Comparison of ENCODE assay signal across 25 cellular contexts in genomic region chr2:50431958-50432650, GRCh38.
"Had no signal": no experiment of that assay in that cellular context is flagged by ENCODE, and none has a peak within 500 bp of the region (broad histone marks: within the 10 kb centered on the region; RNA-seq: fewer than 3 reads in every experiment).

No MANE protein-coding gene starts in this region.

- H3K27me3 ChIP-seq: ascending aorta, SJSA1 had no signal

- ATAC-seq: activated CD8-positive, alpha-beta memory T cell treated with anti-CD3 and anti-CD28 coated beads, Interleukin-2, amount 10 ng/mL, durations not matched to agents 7 days and 5 days; activated naive CD4-positive, alpha-beta T cell treated with anti-CD3 and anti-CD28 coated beads, Interleukin-2, amount 50 U/mL, for 72 hours; activated naive CD8-positive, alpha-beta T cell treated with anti-CD3 and anti-CD28 coated beads, Interleukin-2, amount 50 U/mL, for 24 hours; PC-3 had no signal

- H3K9me3 Mint-ChIP-seq: activated naive CD8-positive, alpha-beta T cell treated with anti-CD3 and anti-CD28 coated beads, Interleukin-2, amount 50 U/mL, for 24 hours; brain had no signal

- H3K4me3 ChIP-seq: ascending aorta, SJSA1 had no signal

- H3K4me3 Mint-ChIP-seq: activated CD8-positive, alpha-beta memory T cell treated with anti-CD3 and anti-CD28 coated beads, Interleukin-2, amount 10 ng/mL, durations not matched to agents 7 days and 5 days; activated naive CD8-positive, alpha-beta T cell treated with anti-CD3 and anti-CD28 coated beads, Interleukin-2, amount 50 U/mL, for 24 hours; activated T-cell treated with anti-CD3 and anti-CD28 coated beads, Interleukin-2, amount 50 U/mL, for 24 hours; brain; central memory CD8-positive, alpha-beta T cell; T-helper 1 cell treated with Interleukin-12 subunit alpha and Interleukin-12 subunit beta and Interleukin-4 antibody, amounts not matched to agents 30 μg/mL and 1 μg/mL, for 36 hours had no signal

- H3K4me1 Mint-ChIP-seq: activated CD8-positive, alpha-beta memory T cell treated with anti-CD3 and anti-CD28 coated beads, Interleukin-2, amount 10 ng/mL, durations not matched to agents 7 days and 5 days; activated naive CD8-positive, alpha-beta T cell treated with anti-CD3 and anti-CD28 coated beads, Interleukin-2, amount 50 U/mL, for 24 hours; central memory CD8-positive, alpha-beta T cell had no signal

- DNase-seq: activated CD4-positive, alpha-beta T cell treated with anti-CD3 and anti-CD28 coated beads for 48 hours; activated CD4-positive, alpha-beta T cell treated with anti-CD3 and anti-CD28 coated beads, Interleukin-2, amount 50 U/mL, for 4 hours; activated CD4-positive, CD25-positive, alpha-beta regulatory T cell treated with anti-CD3 and anti-CD28 coated beads, Interleukin-2, amount 50 U/mL, for 72 hours; activated CD8-positive, alpha-beta memory T cell treated with anti-CD3 and anti-CD28 coated beads, Interleukin-2, amount 10 ng/mL, durations not matched to agents 7 days and 5 days; activated effector memory CD4-positive, alpha-beta T cell treated with anti-CD3 and anti-CD28 coated beads, Interleukin-2, amount 50 U/mL, for 16 hours; activated naive CD4-positive, alpha-beta T cell treated with Interleukin-2 at 50 U/mL for 16 hours; activated naive CD8-positive, alpha-beta T cell treated with anti-CD3 and anti-CD28 coated beads, Interleukin-2, amount 50 U/mL, for 24 hours; activated T-cell treated with anti-CD3 and anti-CD28 coated beads, Interleukin-2, amount 50 U/mL, for 24 hours; amniotic stem cell; KG1; MV-4-11; NCI-H1092 treated with DMSO at 0.1 percent for 48 hours; NCI-H1417 treated with DMSO at 0.1 percent for 48 hours; NCI-H1694; NCI-H2029; NCI-H2107; NCI-H524; PC-3; SHP77 had no signal

- H3K27me3 Mint-ChIP-seq: activated CD8-positive, alpha-beta memory T cell treated with anti-CD3 and anti-CD28 coated beads, Interleukin-2, amount 10 ng/mL, durations not matched to agents 7 days and 5 days; activated naive CD8-positive, alpha-beta T cell treated with anti-CD3 and anti-CD28 coated beads, Interleukin-2, amount 50 U/mL, for 24 hours; activated T-cell treated with anti-CD3 and anti-CD28 coated beads, Interleukin-2, amount 50 U/mL, for 24 hours; brain; central memory CD8-positive, alpha-beta T cell had no signal

- H3K36me3 Mint-ChIP-seq: activated CD8-positive, alpha-beta memory T cell treated with anti-CD3 and anti-CD28 coated beads, Interleukin-2, amount 10 ng/mL, durations not matched to agents 7 days and 5 days; activated naive CD4-positive, alpha-beta T cell treated with anti-CD3 and anti-CD28 coated beads, Interleukin-2, amount 50 U/mL, for 72 hours; brain had no signal

- H3K27ac Mint-ChIP-seq: activated CD8-positive, alpha-beta memory T cell treated with anti-CD3 and anti-CD28 coated beads, Interleukin-2, amount 10 ng/mL, durations not matched to agents 7 days and 5 days; activated naive CD4-positive, alpha-beta T cell treated with anti-CD3 and anti-CD28 coated beads, Interleukin-2, amount 50 U/mL, for 72 hours; activated naive CD8-positive, alpha-beta T cell treated with anti-CD3 and anti-CD28 coated beads, Interleukin-2, amount 50 U/mL, for 24 hours; activated T-cell treated with anti-CD3 and anti-CD28 coated beads, Interleukin-2, amount 50 U/mL, for 24 hours; T-helper 1 cell treated with Interleukin-12 subunit alpha and Interleukin-12 subunit beta and Interleukin-4 antibody, amounts not matched to agents 30 μg/mL and 1 μg/mL, for 36 hours had no signal

- H3K36me3 ChIP-seq: ascending aorta, SJSA1 had no signal
